Comparison of ENCODE assay signal across 1 cellular context in the genomic region with DNA sequence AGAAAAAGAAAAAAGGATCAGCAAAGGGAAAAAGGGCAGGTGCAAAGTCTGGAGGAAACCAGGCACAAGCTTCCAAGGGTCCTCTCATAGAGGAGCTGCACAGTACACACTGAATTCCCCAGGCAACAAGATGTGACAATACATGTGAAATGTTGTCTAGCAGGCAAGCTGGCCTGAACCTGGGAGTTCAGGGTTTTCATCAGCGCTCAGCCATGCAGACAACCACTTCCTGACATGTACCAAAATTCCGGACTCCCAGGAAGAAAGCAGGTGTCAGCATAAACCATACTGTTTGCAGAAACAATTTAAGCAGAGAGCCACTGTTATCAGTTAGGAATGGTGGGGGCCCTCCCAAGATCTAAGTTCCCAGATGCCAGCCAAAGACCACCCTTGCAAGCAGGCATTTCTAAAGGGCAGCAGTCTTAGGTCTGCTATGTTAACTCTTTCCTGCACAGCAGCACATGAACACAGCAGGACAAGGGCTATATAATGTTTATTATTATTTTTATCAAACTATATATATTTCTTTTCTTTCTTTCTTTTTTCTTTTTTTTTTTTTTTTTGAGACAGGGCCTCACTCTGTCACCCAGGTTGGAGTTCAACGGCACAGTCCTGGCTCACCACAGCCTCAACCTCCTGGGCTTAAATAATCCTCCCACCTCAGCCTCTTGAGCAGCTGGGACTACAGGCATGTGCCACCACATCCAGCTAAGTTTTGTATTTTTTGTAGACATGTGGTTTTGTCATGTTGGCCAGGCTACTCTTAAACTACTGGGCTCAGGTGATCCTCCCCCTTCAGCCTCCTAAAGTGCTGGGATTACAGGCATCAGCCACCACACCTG.
TF ChIP-seq lines count a peak whose summit lies in the region.

No MANE protein-coding gene starts in this region.

TF ChIP-seq in IMR-90, 13 proteins besides CTCF, POLR2A, EP300 and RAD21 (continued from another document):
- TF ChIP-seq, protein P1, sequence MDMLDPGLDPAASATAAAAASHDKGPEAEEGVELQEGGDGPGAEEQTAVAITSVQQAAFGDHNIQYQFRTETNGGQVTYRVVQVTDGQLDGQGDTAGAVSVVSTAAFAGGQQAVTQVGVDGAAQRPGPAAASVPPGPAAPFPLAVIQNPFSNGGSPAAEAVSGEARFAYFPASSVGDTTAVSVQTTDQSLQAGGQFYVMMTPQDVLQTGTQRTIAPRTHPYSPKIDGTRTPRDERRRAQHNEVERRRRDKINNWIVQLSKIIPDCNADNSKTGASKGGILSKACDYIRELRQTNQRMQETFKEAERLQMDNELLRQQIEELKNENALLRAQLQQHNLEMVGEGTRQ (IDR thresholded peaks at IDR 0.05; ENCODE audit: low read depth, low read length): no peak
